8 cellular contexts compared by ENCODE assay signal in the genomic region with DNA sequence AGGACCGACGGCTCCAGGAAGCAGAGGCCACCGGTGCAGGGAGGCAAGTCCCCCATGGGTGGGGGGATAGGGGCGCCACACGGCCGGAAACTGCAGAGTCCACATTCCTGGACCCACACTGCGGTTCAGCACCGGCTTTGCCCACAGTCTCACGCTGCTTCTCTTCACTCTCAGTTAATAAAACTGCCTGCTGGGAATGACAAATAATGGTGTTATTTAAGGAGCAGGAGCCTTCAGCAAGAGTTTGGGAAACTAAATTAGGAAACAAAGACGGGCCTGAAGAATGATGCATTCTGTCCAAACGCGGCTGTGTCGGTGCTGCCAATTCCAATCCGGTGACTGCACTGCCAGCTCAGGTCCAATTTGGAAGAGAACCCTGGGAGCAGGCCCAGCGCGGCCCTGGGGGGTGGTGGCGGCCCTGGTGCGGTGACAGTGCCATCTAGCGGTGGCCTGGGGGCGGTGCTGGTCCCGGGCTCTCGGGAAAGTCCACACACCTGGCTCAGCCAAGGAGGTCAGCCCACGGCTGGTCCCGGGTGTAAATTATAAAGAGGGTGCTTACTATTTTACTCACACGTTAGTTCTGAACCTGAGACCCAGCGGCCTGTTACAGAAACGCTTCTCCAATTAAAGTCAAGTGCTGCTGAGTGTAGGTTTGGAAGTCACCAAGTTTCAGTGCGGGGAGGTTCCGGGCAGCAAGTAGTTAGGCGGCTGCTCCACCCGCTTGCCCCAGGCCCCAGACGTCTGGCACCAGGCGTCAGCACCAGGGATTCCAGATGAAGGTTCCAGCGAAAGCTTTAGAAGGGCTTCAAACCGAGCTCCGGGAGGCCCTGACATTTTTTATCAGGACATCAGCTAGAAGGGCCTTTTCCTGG.
DNase-seq lines count a peak whose midpoint lies in the region; TF ChIP-seq lines count a peak whose summit lies in the region.

No MANE protein-coding gene starts in this region.

- no peak overlapping the region for H3K27ac ChIP-seq in MM.1S (ENCODE audit: low read length)
- H3K27ac ChIP-seq in coronary artery = peak overlapping the region; percentile 85 to 97

- no peaks in the 10 kb centered on the region for H3F3A ChIP-seq in MM.1S (ENCODE audit: insufficient read depth, low read length)

- H3K4me2 ChIP-seq in MM.1S (ENCODE audit: low read depth, low read length) = no peak overlapping the region

- H4K20me1 ChIP-seq in MM.1S (ENCODE audit: insufficient read depth, low read length) = no peaks in the 10 kb centered on the region

- CTCF ChIA-PET in GM10248 (lab: Yijun Ruan, JAX) = interaction anchor here (0.8 to 3.7 kb wide), 10 partner anchors 8 to 961 kb away, joined by 3 to 16 read pairs (median 4); no protein-coding TSS in a partner anchor

- no peak overlapping the region for H3K9ac ChIP-seq in MM.1S (ENCODE audit: low read length)

- DNase-seq in GM10248 (ENCODE audit: extremely low spot score) (peak; percentile 82), H4 (ENCODE audit: low spot score) (peak; percentile 48), MM.1S (peak; percentile 9), coronary artery (ENCODE audit: low spot score) (peak; percentile 97), lower leg skin (ENCODE audit: low spot score in 2 of 2) (peak; percentile 86 to 97), NCI-H1436 (lab: John Stamatoyannopoulos, UW) (no peak)
- peak; percentile 67 for DNase-seq in activated CD4-positive, alpha-beta T cell treated with anti-CD3 and anti-CD28 coated beads for 48 hours
- peak; percentile 63 for DNase-seq in stimulated activated CD4-positive, alpha-beta T cell treated with anti-CD3 and anti-CD28 coated beads, Interleukin-4, amount 100 ng/mL, for 1 hour

- peak; percentile 90 for TF ChIP-seq CTCF in GM10248 (IDR thresholded peaks at IDR 0.05; ENCODE audit: control extremely low read depth, extremely low read depth, low read depth, missing control alignments)
- peak; percentile 63 for TF ChIP-seq CTCF in MM.1S (IDR thresholded peaks at IDR 0.05; ENCODE audit: low read length)
- TF ChIP-seq CTCF in coronary artery (IDR thresholded peaks at IDR 0.05) = peak; percentile 97
- peak in 1 of 3 donors; percentile 76 for TF ChIP-seq CTCF in lower leg skin (IDR thresholded peaks at IDR 0.05)

- no peaks in the 10 kb centered on the region for H3K4me1 ChIP-seq in MM.1S (ENCODE audit: low read length)

- 9 to 10% methylated on average over 33 to 34 of the region's 36 CpGs for WGBS in lower leg skin, 2 donors

- H3K9me2 ChIP-seq in MM.1S (replicated peaks; ENCODE audit: insufficient read depth, low read length) = no peaks in the 10 kb centered on the region

- no peak overlapping the region for H3K4me3 ChIP-seq in MM.1S (ENCODE audit: low read length)
- peak overlapping the region; percentile 54 for H3K4me3 ChIP-seq in coronary artery
- H3K4me3 ChIP-seq in lower leg skin (ENCODE audit: low read depth, poor library complexity, severe bottlenecking) = no peak overlapping the region

- no peaks in the 10 kb centered on the region for H3K36me3 ChIP-seq in MM.1S (replicated peaks; ENCODE audit: insufficient read depth, low read length)

- H3K9me3 ChIP-seq in MM.1S (replicated peaks; ENCODE audit: insufficient read depth, low read length) = no peaks in the 10 kb centered on the region

- no peak for TF ChIP-seq POLR2A in lower leg skin (IDR thresholded peaks at IDR 0.05)

- H3K79me2 ChIP-seq in MM.1S (ENCODE audit: low read length) = no peaks in the 10 kb centered on the region

- POLR2A ChIA-PET in GM10248 (lab: Yijun Ruan, JAX) = no interaction called here

- H3K27me3 ChIP-seq in MM.1S (replicated peaks; ENCODE audit: insufficient read depth, low read length) = no peaks in the 10 kb centered on the region

- H2AFZ ChIP-seq in MM.1S (ENCODE audit: low read length) = no peak overlapping the region

- intact Hi-C loops in lower leg skin (cut with DNase I; ENCODE audit: low total_unique reads) = no loop called here
